Comparison of ENCODE assay signal across 8 cellular contexts in genomic region chr15:66619152-66619903, GRCh38. TPM values are rescaled to one million over a fixed set of nuclear protein-coding genes. Genes with fewer than 3 reads are reported as not detected.
DNase-seq lines count a peak whose midpoint lies in the region; ATAC-seq and TF ChIP-seq lines count a peak whose summit lies in the region.

No MANE protein-coding gene starts in this region.

- H3K4me3 Mint-ChIP-seq in naive thymus-derived CD8-positive, alpha-beta T cell: no peak overlapping the region

- no peaks in the 10 kb centered on the region for H3K9me3 Mint-ChIP-seq in naive thymus-derived CD8-positive, alpha-beta T cell

- peaks cover 0 to 4% (median 0%) of the 10 kb centered on the region in 3 donors for H3K36me3 Mint-ChIP-seq in naive thymus-derived CD8-positive, alpha-beta T cell

- TF ChIP-seq CTCF in GM12864 (IDR thresholded peaks at IDR 0.05; ENCODE audit: low read depth, low read length, missing control alignments) (peak; percentile 84), fibroblast of lung (conservative IDR thresholded peaks at IDR 0.05 in 1 of 2, IDR thresholded peaks at IDR 0.05 in 1 of 2; ENCODE audit: low read depth in 1 of 2, low read length in 2 of 2) (peak; percentile 79 to 90), tibial nerve (IDR thresholded peaks at IDR 0.05) (peak; percentile 82 to 94 (median 91))

- H3K27ac ChIP-seq in fibroblast of lung (ENCODE audit: insufficient read depth, low read length) (no peak overlapping the region), tibial nerve (peak overlapping the region in 2 of 4 donors; percentile 16 to 82)

- no peaks in the 10 kb centered on the region for H4K20me1 ChIP-seq in fibroblast of lung (ENCODE audit: control insufficient read depth, extremely low read depth, insufficient read depth, low read length)

- H3K27me3 ChIP-seq in fibroblast of lung (ENCODE audit: control insufficient read depth, insufficient read depth, low read length): no peaks in the 10 kb centered on the region
- H3K27me3 ChIP-seq in tibial nerve: no peaks in the 10 kb centered on the region

- peaks cover 7 to 28% (median 9%) of the 10 kb centered on the region in 4 donors for H3K4me1 Mint-ChIP-seq in naive thymus-derived CD8-positive, alpha-beta T cell

- TF ChIP-seq POLR2A in tibial nerve (IDR thresholded peaks at IDR 0.05): no peak

- WGBS in tibial nerve, 2 donors: 24 to 35% methylated on average over 15 of the region's 17 CpGs

- ATAC-seq in naive thymus-derived CD8-positive, alpha-beta T cell: peak; percentile 38 to 62
- no peak for ATAC-seq in GM19467 (IDR thresholded peaks at IDR 0.05; ENCODE audit: unreplicated experiment)

- in situ Hi-C loops in ACHN (cut with HindIII; ENCODE audit: low pct_ligation_motif_present, low pct_unique_long_range_greater_than_20kb, low sequenced_read_pairs): no loop called here

- H3K27me3 Mint-ChIP-seq in naive thymus-derived CD8-positive, alpha-beta T cell: peaks cover 16 to 33% (median 28%) of the 10 kb centered on the region in 5 donors

- H3K4me1 ChIP-seq in fibroblast of lung (ENCODE audit: control insufficient read depth, extremely low read depth, insufficient read depth, low read length) (peaks cover 13% of the 10 kb centered on the region), tibial nerve (peaks cover 0 to 51% (median 21%) of the 10 kb centered on the region in 4 donors)

- TF ChIP-seq EP300 in tibial nerve (IDR thresholded peaks at IDR 0.05): no peak

- no peaks in the 10 kb centered on the region for H3K79me2 ChIP-seq in fibroblast of lung (ENCODE audit: control insufficient read depth, insufficient read depth, low read length)

- H2AFZ ChIP-seq in fibroblast of lung (ENCODE audit: low read length): peak overlapping the region; percentile 43

- POLR2A ChIA-PET in naive thymus-derived CD8-positive, alpha-beta T cell (lab: Charles Lee): interaction anchor here (1.0 to 1.1 kb wide), 2 partner anchors 73 to 84 kb away, joined by 4 read pairs; no protein-coding TSS in a partner anchor

- no peak overlapping the region for H3K4me2 ChIP-seq in fibroblast of lung (ENCODE audit: extremely low read depth, insufficient read depth, low read length)

- H3K4me3 ChIP-seq in GM12864 (ENCODE audit: low read depth, low read length) (no peak overlapping the region), fibroblast of lung (replicated peaks in 1 of 4; ENCODE audit: control extremely low read depth in 1 of 4, insufficient read depth in 1 of 4, low read depth in 3 of 4, low read length in 4 of 4) (no peak overlapping the region), tibial nerve (no peak overlapping the region)

- H3K9me3 ChIP-seq in fibroblast of lung (ENCODE audit: control insufficient read depth, insufficient read depth, low read depth, low read length) (no peaks in the 10 kb centered on the region), tibial nerve (no peaks in the 10 kb centered on the region)

- H3K36me3 ChIP-seq in fibroblast of lung (ENCODE audit: control insufficient read depth, insufficient read depth, low read length): no peaks in the 10 kb centered on the region
- no peaks in the 10 kb centered on the region for H3K36me3 ChIP-seq in tibial nerve

- no peak overlapping the region for H3K27ac Mint-ChIP-seq in naive thymus-derived CD8-positive, alpha-beta T cell

- H3K9ac ChIP-seq in fibroblast of lung (ENCODE audit: insufficient read depth, low read length): no peak overlapping the region

- DNase-seq in ACHN (peak; percentile 63), GM12864 (ENCODE audit: low read depth) (no peak), NCI-H526 treated with DMSO at 0.1 percent for 48 hours (lab: John Stamatoyannopoulos, UW) (peak; percentile 3), fibroblast of lung (ENCODE audit: low read depth in 2 of 2) (peak; percentile 58 to 67), tibial nerve (ENCODE audit: low spot score in 2 of 2) (peak; percentile 68 to 78)
- peak in 2 of 3 experiments; percentile 14 to 15 for DNase-seq in activated CD8-positive, alpha-beta memory T cell treated with anti-CD3 and anti-CD28 coated beads for 48 hours (ENCODE audit: low read depth in 2 of 3, low spot score in 2 of 3)
- DNase-seq in naive thymus-derived CD8-positive, alpha-beta T cell: peak in 9 of 10 donors; percentile 10 to 69 (median 30)

RNA-seq across cellular contexts. Expression of gene LCTL, which starts 53.5 kb away (rescaled TPM):
- total RNA-seq in fibroblast of lung (0.26 and 0.66 TPM in 2 replicates), tibial nerve (10 to 100 TPM in 1 of 4 donors, 1 to 10 TPM in 3; 3.3 to 12.6 (median 7.4) TPM)
- polyA plus RNA-seq in fibroblast of lung: 0.96 and 1.3 TPM in 2 replicates
- polyA plus RNA-seq in fibroblast of lung (2012): 0.83 and 1.3 TPM in 2 replicates
- polyA minus RNA-seq in fibroblast of lung (ENCODE audit: low replicate concordance): not detected in 2 replicates
- not detected for total RNA-seq in naive thymus-derived CD8-positive, alpha-beta T cell
- not detected for polyA plus RNA-seq in naive thymus-derived CD8-positive, alpha-beta T cell
